27 cellular contexts compared by ENCODE assay signal in genomic region chr5:91464886-91465646, GRCh38.
"Had no signal": no experiment of that assay in that cellular context is flagged by ENCODE, and none has a peak within 500 bp of the region (broad histone marks: within the 10 kb centered on the region; RNA-seq: fewer than 3 reads in every experiment).

No MANE protein-coding gene starts in this region.

- H3K27me3 ChIP-seq: adrenal gland, breast epithelium had no signal

- DNase-seq: activated CD4-positive, alpha-beta memory T cell treated with anti-CD3 and anti-CD28 coated beads, Interleukin-2, amount 10 ng/mL, durations not matched to agents 7 days and 5 days; activated CD4-positive, alpha-beta T cell treated with anti-CD3 and anti-CD28 coated beads, Interleukin-2, amount 10 ng/mL, durations not matched to agents 7 days and 5 days; activated CD4-positive, CD25-positive, alpha-beta regulatory T cell; activated gamma-delta T cell treated with Interleukin-2 at 50 U/mL for 16 hours; activated naive CD4-positive, alpha-beta T cell treated with anti-CD3 and anti-CD28 coated beads, Interleukin-2, amount 50 U/mL, for 16 hours; activated naive CD8-positive, alpha-beta T cell treated with anti-CD3 and anti-CD28 coated beads, Interleukin-2, amount 10 ng/mL, durations not matched to agents 7 days and 5 days; activated T-cell treated with anti-CD3 and anti-CD28 coated beads for 4 hours; activated T-cell treated with anti-CD3 and anti-CD28 coated beads, Interleukin-2, amount 50 U/mL, for 48 hours; adrenal gland; anterior cingulate cortex; caudate nucleus; Kasumi-1; KBM-7; MV-4-11; NCI-H1092 treated with DMSO at 0.1 percent for 48 hours; NCI-H1417 treated with DMSO at 0.1 percent for 48 hours; NCI-H1694; NCI-H2029; NCI-H2107; NCI-H2171 treated with DMSO at 0.1 percent for 48 hours; NCI-H226; NCI-H526 treated with DMSO at 0.1 percent for 48 hours; NCI-H82; SIG-M5; T-helper 2 cell; T1000 had no signal

- H3K4me1 ChIP-seq: adrenal gland, breast epithelium had no signal

- H3K9me3 ChIP-seq: adrenal gland, breast epithelium had no signal

- H3K27ac ChIP-seq: adrenal gland, breast epithelium had no signal

- H3K4me3 ChIP-seq: adrenal gland, breast epithelium had no signal

- H3K36me3 ChIP-seq: adrenal gland, breast epithelium had no signal
